Comparison of ENCODE assay signal across 15 cellular contexts in the genomic region with DNA sequence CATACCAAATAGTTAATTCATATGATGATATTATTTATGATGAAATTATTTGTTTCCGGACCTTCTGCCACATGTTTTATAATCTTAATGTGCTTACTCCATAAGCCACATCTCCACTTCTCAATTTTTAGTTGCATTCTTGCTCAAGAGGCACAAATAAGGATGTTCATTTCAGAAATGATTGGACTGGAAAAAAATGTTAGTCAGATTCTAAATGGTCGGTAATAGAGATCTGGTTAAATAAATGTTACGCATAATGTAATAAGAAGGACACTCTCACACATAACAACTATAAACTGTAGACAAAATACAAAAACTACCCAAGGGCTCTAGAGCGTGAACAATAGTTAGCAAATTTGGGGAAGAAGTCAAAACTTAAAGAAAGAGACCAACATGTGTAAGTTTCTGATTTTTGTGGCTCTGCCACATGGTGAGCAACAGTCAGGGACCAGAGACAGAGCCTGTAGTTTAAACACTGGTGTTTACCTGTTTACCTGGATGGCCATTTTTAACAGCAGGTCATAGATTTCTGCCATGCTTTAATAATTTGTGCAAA.
"Had no signal": no experiment of that assay in that cellular context is flagged by ENCODE, and none has a peak within 500 bp of the region (broad histone marks: within the 10 kb centered on the region; RNA-seq: fewer than 3 reads in every experiment).

No MANE protein-coding gene starts in this region.

- H3K4me3 Mint-ChIP-seq: activated CD4-positive, alpha-beta T cell treated with anti-CD3 and anti-CD28 coated beads for 36 hours; activated T-helper 17 cell treated with anti-CD3 and anti-CD28 coated beads, Interleukin-2, amount 50 U/mL, for 72 hours; brain; neural crest cell had no signal

- ATAC-seq: activated CD4-positive, alpha-beta T cell treated with anti-CD3 and anti-CD28 coated beads for 36 hours; activated T-helper 17 cell treated with anti-CD3 and anti-CD28 coated beads, Interleukin-2, amount 50 U/mL, for 72 hours had no signal

- H3K27ac ChIP-seq: tibial artery had no signal

- H3K4me1 Mint-ChIP-seq: activated CD4-positive, alpha-beta T cell treated with anti-CD3 and anti-CD28 coated beads for 36 hours; activated T-helper 17 cell treated with anti-CD3 and anti-CD28 coated beads, Interleukin-2, amount 50 U/mL, for 72 hours; brain; neural crest cell had no signal

- H3K27me3 ChIP-seq: sigmoid colon, spleen, tibial artery had no signal

- H3K9me3 Mint-ChIP-seq: activated T-helper 17 cell treated with anti-CD3 and anti-CD28 coated beads, Interleukin-2, amount 50 U/mL, for 72 hours; neural crest cell had no signal

- H3K36me3 Mint-ChIP-seq: brain had no signal

- H3K27ac Mint-ChIP-seq: activated CD4-positive, alpha-beta T cell treated with anti-CD3 and anti-CD28 coated beads for 36 hours; activated T-helper 17 cell treated with anti-CD3 and anti-CD28 coated beads, Interleukin-2, amount 50 U/mL, for 72 hours; brain had no signal

- H3K4me3 ChIP-seq: sigmoid colon, spleen, tibial artery had no signal

- H3K9me3 ChIP-seq: sigmoid colon, spleen, tibial artery had no signal

- H3K4me1 ChIP-seq: sigmoid colon had no signal

- H3K36me3 ChIP-seq: sigmoid colon, spleen, tibial artery had no signal

- H3K27me3 Mint-ChIP-seq: activated CD4-positive, alpha-beta T cell treated with anti-CD3 and anti-CD28 coated beads for 36 hours had no signal

- DNase-seq: activated CD4-positive, alpha-beta T cell treated with anti-CD3 and anti-CD28 coated beads for 36 hours; activated CD4-positive, alpha-beta T cell treated with anti-CD3 and anti-CD28 coated beads, Interleukin-2, amount 50 U/mL, for 48 hours; activated naive CD4-positive, alpha-beta T cell treated with Interleukin-2 at 50 U/mL for 16 hours; anterior cingulate cortex; caudate nucleus; foreskin melanocyte; head of caudate nucleus; sigmoid colon; spleen; stimulated activated naive CD4-positive, alpha-beta T cell treated with Interleukin-2 at 50 U/mL for 16 hours; substantia nigra; tibial artery had no signal
